Comparison of ENCODE assay signal across 9 cellular contexts in the genomic region with DNA sequence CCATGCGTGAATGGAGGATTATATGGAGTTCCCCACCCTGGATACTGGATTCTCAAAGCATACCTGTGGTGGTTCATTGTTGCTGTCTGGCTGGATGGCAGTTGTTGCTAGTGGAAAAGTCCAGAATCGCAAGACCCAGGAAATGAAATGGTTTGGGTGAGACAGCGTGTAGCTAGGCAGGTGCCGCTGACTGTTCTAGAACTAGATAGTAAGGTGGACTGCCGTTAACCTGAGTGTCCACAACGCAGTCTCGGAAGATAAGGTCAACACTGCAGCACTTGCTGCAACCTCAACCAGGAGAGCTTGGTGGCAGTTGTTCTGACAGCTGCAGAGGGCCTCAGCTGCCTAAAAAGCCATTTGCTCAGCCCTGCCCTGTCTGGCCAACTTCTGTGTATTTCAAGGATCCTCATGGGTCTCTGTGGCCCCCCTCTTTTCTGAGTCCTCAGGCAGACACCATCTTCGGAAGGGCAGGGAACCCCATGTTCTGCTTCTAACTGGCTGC. TPM values are rescaled to one million over a fixed set of nuclear protein-coding genes. Genes with fewer than 3 reads are reported as not detected.
A peak's percentile ranks its signal among the peaks of the same experiment; 100 is the strongest.
DNase-seq lines count a peak whose midpoint lies in the region.
"Had no signal": no experiment of that assay in that cellular context is flagged by ENCODE, and none has a peak within 500 bp of the region (broad histone marks: within the 10 kb centered on the region; RNA-seq: fewer than 3 reads in every experiment).

No MANE protein-coding gene starts in this region.

- 90% methylated on average over 8 of the region's 8 CpGs for WGBS in mesenchymal stem cell

- peak overlapping the region; percentile 83 to 99 for H3K18ac ChIP-seq in mesenchymal stem cell (ENCODE audit: low read depth in 1 of 2, low read length in 2 of 2)

- peak overlapping the region; percentile 65 for H2BK15ac ChIP-seq in mesenchymal stem cell (ENCODE audit: low read depth, poor library complexity, severe bottlenecking)

- H3K36me3 ChIP-seq in adipocyte (ENCODE audit: control insufficient read depth, insufficient read depth, low read length, severe bottlenecking), result no peaks in the 10 kb centered on the region
- H3K36me3 ChIP-seq in mesenchymal stem cell (ENCODE audit: control insufficient read depth in 1 of 2, insufficient read depth in 2 of 2, low read depth in 1 of 2, low read length in 2 of 2), result no peaks in the 10 kb centered on the region

- H3K4me3 ChIP-seq in adipocyte (ENCODE audit: low read length) (peak overlapping the region; percentile 55), mesenchymal stem cell (ENCODE audit: insufficient read depth in 1 of 2, low read depth in 1 of 2, low read length in 2 of 2) (peak overlapping the region in 1 of 2 experiments; percentile 45)

- peak overlapping the region; percentile 67 for H2AK5ac ChIP-seq in mesenchymal stem cell (ENCODE audit: low read length, severe bottlenecking)

- peaks cover 2% of the 10 kb centered on the region for H3K79me1 ChIP-seq in mesenchymal stem cell (replicated peaks; ENCODE audit: low read length, poor library complexity, severe bottlenecking)

- peak overlapping the region; percentile 83 to 100 for H2BK12ac ChIP-seq in mesenchymal stem cell (ENCODE audit: low read length in 2 of 2)

- DNase-seq in NCI-H2171 treated with DMSO at 0.1 percent for 48 hours (lab: John Stamatoyannopoulos, UW) (peak; percentile 56), NCI-H2171 (lab: John Stamatoyannopoulos, UW) (no peak), adipocyte (ENCODE audit: low read depth) (peak; percentile 46), mesenchymal stem cell (no peak), activated gamma-delta T cell treated with Interleukin-2 at 50 U/mL for 16 hours (no peak), ureter (ENCODE audit: low spot score) (no peak), 8988T (no peak)
- DNase-seq: KG1 had no signal

- H3K27ac ChIP-seq in mesenchymal stem cell (ENCODE audit: low read length, poor library complexity, severe bottlenecking), result no peak overlapping the region
- H3K27ac ChIP-seq in temporal lobe (ENCODE audit: low read depth, low read length), result peak overlapping the region; percentile 96

- peak overlapping the region; percentile 96 for H2BK120ac ChIP-seq in mesenchymal stem cell (ENCODE audit: low read depth, low read length)

- peak overlapping the region in 1 of 2 experiments; percentile 42 for H3K23ac ChIP-seq in mesenchymal stem cell (ENCODE audit: low read length in 2 of 2)

- peak overlapping the region; percentile 89 for H4K8ac ChIP-seq in mesenchymal stem cell (ENCODE audit: low read length)

- H2AFZ ChIP-seq in mesenchymal stem cell (ENCODE audit: low read depth, low read length), result no peak overlapping the region

- H2BK5ac ChIP-seq in mesenchymal stem cell (ENCODE audit: low read depth, low read length, poor library complexity, severe bottlenecking), result no peak overlapping the region

- H3K4ac ChIP-seq in mesenchymal stem cell (ENCODE audit: low read depth in 1 of 2, low read length in 2 of 2), result peak overlapping the region; percentile 59 to 99

- H3K4me1 ChIP-seq in adipocyte (ENCODE audit: control insufficient read depth, insufficient read depth, low read length), result peaks cover 67% of the 10 kb centered on the region
- H3K4me1 ChIP-seq in mesenchymal stem cell (ENCODE audit: control insufficient read depth, insufficient read depth, low read depth, low read length), result peaks cover 33% of the 10 kb centered on the region

- no peaks in the 10 kb centered on the region for H3K27me3 ChIP-seq in adipocyte (replicated peaks; ENCODE audit: control insufficient read depth, insufficient read depth, low read length)
- H3K27me3 ChIP-seq in mesenchymal stem cell (ENCODE audit: control insufficient read depth in 1 of 2, insufficient read depth in 1 of 2, low read length in 2 of 2), result no peaks in the 10 kb centered on the region

- H3K4me2 ChIP-seq in mesenchymal stem cell (ENCODE audit: low read length, poor library complexity, severe bottlenecking), result no peak overlapping the region

- H3K9me3 ChIP-seq in adipocyte (ENCODE audit: control insufficient read depth, low read length) (no peaks in the 10 kb centered on the region), mesenchymal stem cell (ENCODE audit: control insufficient read depth, low read length) (no peaks in the 10 kb centered on the region)

- H3K9ac ChIP-seq in adipocyte (ENCODE audit: low read length), result peak overlapping the region; percentile 80
- H3K9ac ChIP-seq in mesenchymal stem cell (ENCODE audit: low read length), result peak overlapping the region; percentile 91

- peak overlapping the region in 1 of 2 experiments; percentile 95 for H3K14ac ChIP-seq in mesenchymal stem cell (ENCODE audit: low read length in 2 of 2)

- H4K91ac ChIP-seq in mesenchymal stem cell (ENCODE audit: low read length), result peak overlapping the region; percentile 100

RNA-seq across cellular contexts. Expression of a gene that starts 15.5 kb away (rescaled TPM):
- polyA plus RNA-seq in mesenchymal stem cell (2013, experiment 1 of 2), result 49.1 TPM
- polyA plus RNA-seq in mesenchymal stem cell (2013, experiment 2 of 2), result 48.1 TPM
- total RNA-seq in temporal lobe (54.6 TPM), ureter (77.2 TPM)

RNA-seq across cellular contexts. Expression of a gene that starts 54.0 kb away (rescaled TPM):
- polyA plus RNA-seq in mesenchymal stem cell (2013, experiment 1 of 2), result 8.8 TPM
- polyA plus RNA-seq in mesenchymal stem cell (2013, experiment 2 of 2), result 8.8 TPM
- 34.9 TPM for total RNA-seq in temporal lobe
- 39.5 TPM for total RNA-seq in ureter

Comparison
In these comparisons a context has a peak if more than half of its experiments do, and no peak if none do; other contexts are left out.
1. DNase-seq: peak in NCI-H2171 treated with DMSO at 0.1 percent for 48 hours (single experiment) and adipocyte (single experiment); none in NCI-H2171 (single experiment), mesenchymal stem cell (single experiment), activated gamma-delta T cell treated with Interleukin-2 at 50 U/mL for 16 hours (single experiment), ureter (single experiment) and 8988T (single experiment).